Comparison of ENCODE assay signal across 8 cellular contexts in the genomic region with DNA sequence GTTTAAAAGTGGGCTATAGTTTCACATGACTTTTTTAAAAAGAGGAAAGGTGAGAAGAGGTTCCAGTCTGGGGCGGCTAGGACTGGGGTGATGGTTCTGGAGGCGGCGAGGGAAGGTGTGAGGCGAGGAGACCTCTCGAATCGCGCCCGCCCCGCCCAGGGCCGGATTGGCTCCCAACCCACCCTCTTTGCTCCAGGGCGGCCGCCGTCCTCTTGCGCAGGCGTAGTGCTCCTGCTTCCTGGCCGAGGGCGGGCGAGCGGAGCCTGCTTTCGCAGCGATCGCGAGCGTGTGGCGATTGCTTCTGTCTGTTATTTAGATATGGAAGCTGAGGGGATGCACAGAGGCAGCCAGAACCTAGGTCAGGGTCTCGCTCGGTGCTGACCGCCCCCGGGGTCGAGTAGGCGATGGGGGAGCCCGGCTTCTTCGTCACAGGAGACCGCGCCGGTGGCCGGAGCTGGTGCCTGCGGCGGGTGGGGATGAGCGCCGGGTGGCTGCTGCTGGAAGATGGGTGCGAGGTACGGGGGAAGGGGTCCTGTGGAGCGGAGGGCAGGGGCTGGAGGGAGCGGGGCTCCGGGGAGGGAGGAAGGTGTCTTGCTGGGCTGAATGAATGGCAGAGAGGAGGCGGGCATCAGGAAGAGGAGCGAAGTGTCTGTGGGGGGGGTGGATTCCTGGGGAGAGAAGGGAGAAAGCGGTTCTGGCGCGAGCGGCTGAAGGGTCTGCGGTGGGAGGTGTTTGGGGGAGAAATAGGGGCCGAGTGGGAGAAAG.
A peak's percentile ranks its signal among the peaks of the same experiment; 100 is the strongest.
DNase-seq lines count a peak whose midpoint lies in the region; ATAC-seq lines count a peak whose summit lies in the region.

TSS of gene RNF8 (plus strand) at position 223 of the 765 bp plus-strand sequence. CDS start at position 405, 182 bp downstream.

- peak; percentile 98 for DNase-seq in AG08396 (ENCODE audit: low spot score)
- DNase-seq in NCI-H345 treated with DMSO at 0.1 percent for 48 hours (lab: John Stamatoyannopoulos, UW; ENCODE audit: unreplicated experiment): peak; percentile 83
- DNase-seq in cerebellar nuclear complex (lab: John Stamatoyannopoulos, UW): peak; percentile 29 to 69
- peak; percentile 95 for DNase-seq in islet precursor cell
- peak; percentile 87 for DNase-seq in stimulated activated CD4-positive, alpha-beta T cell treated with anti-CD3 and anti-CD28 coated beads, Interleukin-12 subunit alpha, Interleukin-12 subunit beta, amount 100 ng/mL, for 4 hours

- ATAC-seq in GM18909 (IDR thresholded peaks at IDR 0.05; ENCODE audit: poor library complexity, unreplicated experiment): peak; percentile 91
- peak; percentile 88 for ATAC-seq in HG03175 (IDR thresholded peaks at IDR 0.05; ENCODE audit: unreplicated experiment)
- ATAC-seq in activated CD4-positive, CD25-positive, alpha-beta regulatory T cell treated with anti-CD3 and anti-CD28 coated beads, Interleukin-2, amount 50 U/mL, for 24 hours: peak; percentile 96 to 97

Comparison
In these comparisons a context has a peak if more than half of its experiments do, and no peak if none do; other contexts are left out.
1. Peak in every context shown above with its lines: DNase-seq and ATAC-seq.